ENCODE assay signal across 2 cellular contexts in the genomic region with DNA sequence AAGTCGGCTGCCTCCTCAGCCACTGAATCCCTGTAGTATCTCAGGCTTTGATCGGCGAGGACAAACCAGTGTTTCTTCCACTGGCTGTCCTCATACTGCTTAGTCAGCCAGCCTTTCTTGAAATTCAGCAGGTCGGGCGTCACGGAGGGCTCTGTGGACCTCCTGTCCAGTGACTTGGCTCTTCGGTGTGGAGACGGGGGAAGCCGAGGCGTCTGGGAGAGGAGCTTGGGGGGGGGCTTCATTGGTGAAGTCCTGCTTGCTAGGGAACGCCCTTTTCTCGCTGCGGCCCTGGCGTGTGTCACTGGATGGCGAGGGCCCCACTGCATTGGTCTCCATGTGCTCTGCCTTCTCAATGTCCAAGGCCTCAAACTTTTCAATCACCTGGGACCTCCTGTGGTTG. TPM values are rescaled to one million over a fixed set of nuclear protein-coding genes. Genes with fewer than 3 reads are reported as not detected.
"Had no signal": no experiment of that assay in that cellular context is flagged by ENCODE, and none has a peak within 500 bp of the region (broad histone marks: within the 10 kb centered on the region; RNA-seq: fewer than 3 reads in every experiment).

No MANE protein-coding gene starts in this region.

RNA-seq across cellular contexts. Expression of gene ZNF660, which starts 5.0 kb away (rescaled TPM):
- total RNA-seq: HT-29 had no signal

RNA-seq across cellular contexts. Expression of gene ZKSCAN7, which starts 24.8 kb away (rescaled TPM):
- total RNA-seq: HT-29, K562 had no signal
